In genomic region chr2:101474752-101475384, GRCh38 we compare ENCODE assay signal across 1 cellular context.
TF ChIP-seq lines count a peak whose summit lies in the region.

TSS of gene RFX8 (minus strand) at chr2:101475112. CDS start at chr2:101466848, 8,264 bp downstream.

TF ChIP-seq in WTC11, 78 proteins besides CTCF, POLR2A, EP300 and RAD21 (continued from another document):
- TF ChIP-seq AR (CRISPR knock-in tag; IDR thresholded peaks at IDR 0.05) (no peak), OVOL2 (CRISPR knock-in tag; IDR thresholded peaks at IDR 0.05; ENCODE audit: borderline replicate concordance) (no peak)
